7 cellular contexts compared by ENCODE assay signal in genomic region chr1:35269190-35269988, GRCh38.
DNase-seq lines count a peak whose midpoint lies in the region; TF ChIP-seq lines count a peak whose summit lies in the region.

No MANE protein-coding gene starts in this region.

- H3K9ac ChIP-seq in MM.1S (ENCODE audit: low read length) (peak overlapping the region; percentile 84), mucosa of rectum (ENCODE audit: low read depth in 1 of 2, low read length in 2 of 2) (peak overlapping the region; percentile 48 to 85)

- H3F3A ChIP-seq in MM.1S (ENCODE audit: insufficient read depth, low read length) = peaks cover 10% of the 10 kb centered on the region; the same call in 1 of the 2 replicates

- H3K27me3 ChIP-seq in MM.1S (replicated peaks; ENCODE audit: insufficient read depth, low read length) (no peaks in the 10 kb centered on the region), mucosa of rectum (ENCODE audit: control insufficient read depth in 2 of 2, insufficient read depth in 2 of 2, low read length in 2 of 2) (no peaks in the 10 kb centered on the region)

- H3K4me1 ChIP-seq in MM.1S (ENCODE audit: low read length) = peaks cover 17% of the 10 kb centered on the region
- H3K4me1 ChIP-seq in mucosa of rectum (ENCODE audit: control insufficient read depth in 2 of 2, insufficient read depth in 2 of 2, low read length in 2 of 2) = peaks cover 7 to 13% of the 10 kb centered on the region in 2 donors

- H3K4me3 ChIP-seq in GM12875 (ENCODE audit: low read depth, low read length) = peak overlapping the region; percentile 66
- peak overlapping the region; percentile 78 for H3K4me3 ChIP-seq in MM.1S (ENCODE audit: low read length)
- H3K4me3 ChIP-seq in cardiac fibroblast (replicated peaks in 1 of 2; ENCODE audit: low read depth in 2 of 2, low read length in 2 of 2) = peak overlapping the region; percentile 83 to 93
- peak overlapping the region; percentile 79 to 85 for H3K4me3 ChIP-seq in mucosa of rectum (ENCODE audit: low read length in 2 of 2)

- no peak for TF ChIP-seq CTCF in GM12875 (IDR thresholded peaks at IDR 0.05; ENCODE audit: borderline replicate concordance, insufficient read depth, low read depth, low read length)
- TF ChIP-seq CTCF in MM.1S (IDR thresholded peaks at IDR 0.05; ENCODE audit: low read length) = no peak
- TF ChIP-seq CTCF in cardiac fibroblast (IDR thresholded peaks at IDR 0.05; ENCODE audit: low read depth, low read length) = no peak

- H2AFZ ChIP-seq in MM.1S (ENCODE audit: low read length) = peak overlapping the region; percentile 78

- peaks cover 53% of the 10 kb centered on the region for H3K79me2 ChIP-seq in MM.1S (ENCODE audit: low read length)

- H3K36me3 ChIP-seq in MM.1S (replicated peaks; ENCODE audit: insufficient read depth, low read length) (no peaks in the 10 kb centered on the region), mucosa of rectum (ENCODE audit: control insufficient read depth in 2 of 2, insufficient read depth in 2 of 2, low read length in 2 of 2) (no peaks in the 10 kb centered on the region)

- H3K4me2 ChIP-seq in MM.1S (ENCODE audit: low read depth, low read length) = peak overlapping the region; percentile 89

- H3K9me2 ChIP-seq in MM.1S (replicated peaks; ENCODE audit: insufficient read depth, low read length) = no peaks in the 10 kb centered on the region

- H3K27ac ChIP-seq in MM.1S (ENCODE audit: low read length) (no peak overlapping the region), mucosa of rectum (ENCODE audit: low read depth in 2 of 2, low read length in 2 of 2) (peak overlapping the region; percentile 77)

- H3K9me3 ChIP-seq in MM.1S (replicated peaks; ENCODE audit: insufficient read depth, low read length) = no peaks in the 10 kb centered on the region
- H3K9me3 ChIP-seq in mucosa of rectum (ENCODE audit: control insufficient read depth in 2 of 2, low read length in 2 of 2) = no peaks in the 10 kb centered on the region

- no peaks in the 10 kb centered on the region for H4K20me1 ChIP-seq in MM.1S (ENCODE audit: insufficient read depth, low read length)

- DNase-seq in MM.1S (no peak), cardiac fibroblast (ENCODE audit: low read depth in 2 of 2) (peak in 1 of 2 donors; percentile 30), retina (no peak), NCI-H2029 (lab: John Stamatoyannopoulos, UW) (no peak), NCI-H69 (lab: John Stamatoyannopoulos, UW) (no peak)
